In the genomic region with DNA sequence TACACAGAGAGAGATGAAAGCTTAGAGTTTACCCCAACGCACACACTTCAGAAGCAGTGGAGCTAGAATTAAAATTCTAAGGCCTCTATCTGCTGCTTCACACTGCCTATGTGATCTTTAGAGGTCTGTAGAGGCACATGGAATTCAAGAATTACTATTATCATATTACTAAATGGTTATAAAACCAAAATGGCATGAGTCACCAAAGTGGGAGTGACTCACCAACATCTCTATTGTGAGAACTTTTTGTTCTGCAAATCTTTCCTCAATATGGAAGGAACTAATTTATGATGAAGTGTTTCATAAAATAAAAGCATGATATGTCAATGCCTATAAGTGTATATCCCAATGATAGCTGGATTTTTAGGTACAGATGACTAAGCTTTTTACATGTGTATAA, we compare ENCODE assay signal across 11 cellular contexts. TPM values are rescaled to one million over a fixed set of nuclear protein-coding genes. Genes with fewer than 3 reads are reported as not detected.
DNase-seq lines count a peak whose midpoint lies in the region; ATAC-seq, FAIRE-seq and TF ChIP-seq lines count a peak whose summit lies in the region.
"Had no signal": no experiment of that assay in that cellular context is flagged by ENCODE, and none has a peak within 500 bp of the region (broad histone marks: within the 10 kb centered on the region; RNA-seq: fewer than 3 reads in every experiment).

No MANE protein-coding gene starts in this region.

- no peak overlapping the region for H3K4me2 ChIP-seq in A549

- H3K4me1 ChIP-seq in A549 (no peaks in the 10 kb centered on the region), SJSA1 (replicated peaks) (peaks cover 17% of the 10 kb centered on the region)

- TF ChIP-seq RAD21 in A549 (conservative IDR thresholded peaks at IDR 0.05 in 1 of 2, IDR thresholded peaks at IDR 0.05 in 1 of 2) = no peak

- no peak for FAIRE-seq in A549 (lab: Jason Lieb, UNC)

- H3K27ac ChIP-seq in A549 = no peak overlapping the region
- peak overlapping the region; percentile 12 for H3K27ac ChIP-seq in SJSA1

- H3K27me3 ChIP-seq in SJSA1 (replicated peaks) = no peaks in the 10 kb centered on the region

- TF ChIP-seq EP300 in A549 (IDR thresholded peaks at IDR 0.05) = no peak

- CTCF ChIA-PET in A549 (lab: Yijun Ruan, JAX) = no interaction called here

- POLR2A ChIA-PET in A549 (lab: Yijun Ruan, JAX) = no interaction called here

- TF ChIP-seq POLR2A in A549 (IDR thresholded peaks at IDR 0.05; ENCODE audit: low read length) = no peak

- no peak for DNase-seq in A549 (ENCODE audit: low read depth in 1 of 2, low spot score in 1 of 2)
- DNase-seq in EL = peak; percentile 85
- peak in 1 of 2 experiments; percentile 65 for DNase-seq in SJSA1 (ENCODE audit: low read depth in 1 of 2, low spot score in 2 of 2)
- DNase-seq in fibroblast of the aortic adventitia (ENCODE audit: low read depth) = peak; percentile 86
- no peak for DNase-seq in T-helper 2 cell
- no peak for DNase-seq in NCI-H345 treated with DMSO at 0.1 percent for 48 hours (lab: John Stamatoyannopoulos, UW; ENCODE audit: unreplicated experiment)
- DNase-seq: NCI-H748 treated with DMSO at 0.1 percent for 48 hours; stimulated activated CD4-positive, alpha-beta T cell treated with anti-CD3 and anti-CD28 coated beads, Interleukin-1b, Interleukin-23, amount 100 ng/mL, for 48 hours had no signal

- H3K9me3 ChIP-seq in A549 (no peaks in the 10 kb centered on the region), SJSA1 (replicated peaks) (no peaks in the 10 kb centered on the region)

- WGBS in A549 (ENCODE audit: missing lambda C conversion rate) = 85% methylated on average over 1 of the region's 1 CpG

- H3K4me3 ChIP-seq in A549 (no peak overlapping the region), SJSA1 (no peak overlapping the region), fibroblast of the aortic adventitia (ENCODE audit: low read depth, low read length) (no peak overlapping the region)

- no peak for TF ChIP-seq CTCF in A549 (IDR thresholded peaks at IDR 0.05)
- no peak for TF ChIP-seq CTCF in fibroblast of the aortic adventitia (IDR thresholded peaks at IDR 0.05; ENCODE audit: insufficient read depth, low read length)

- ATAC-seq in A549 (no peak), GM18867 (IDR thresholded peaks at IDR 0.05; ENCODE audit: unreplicated experiment) (no peak), HG03354 (IDR thresholded peaks at IDR 0.05; ENCODE audit: poor library complexity, severe bottlenecking, unreplicated experiment) (no peak)

- H3K36me3 ChIP-seq in SJSA1 = no peaks in the 10 kb centered on the region

TF ChIP-seq in A549, 52 proteins besides CTCF, POLR2A, EP300 and RAD21:
- TF ChIP-seq FOSL2 (IDR thresholded peaks at IDR 0.05) = no peak
- peak; percentile 80 for TF ChIP-seq FOSL2 (CRISPR knock-in tag; IDR thresholded peaks at IDR 0.05)
- no peak for TF ChIP-seq HOXB5 (CRISPR knock-in tag; IDR thresholded peaks at IDR 0.05)
TF ChIP-seq in A549: peak in this region for 1.

RNA-seq across cellular contexts. Expression of gene TMEM244, which starts 28.5 kb away (rescaled TPM):
- polyA plus RNA-seq in A549 (2011; rRNA removed) = not detected in 2 replicates
- polyA plus RNA-seq in A549 (2012; cell fraction: cytosol; rRNA removed) = not detected in 2 replicates
- polyA plus RNA-seq in A549 (2012; cell fraction: nucleus; rRNA removed) = not detected in 2 replicates
- polyA plus RNA-seq in A549 (2017; fragmentation: RNase III; extraction: RNeasy Plus Mini Kit Qiagen cat#74134 plus additional on column Dnase treatment) = not detected in 3 replicates
- polyA minus RNA-seq in A549 (2011; rRNA and poly(A)+ RNA removed) = not detected in 2 replicates
- total RNA-seq in SJSA1 (2014; rRNA removed; shearing (Covaris generic)) = not detected in 2 replicates
- total RNA-seq in fibroblast of the aortic adventitia (ENCODE audit: low replicate concordance) = 0.45 TPM in 1 of 2 replicates, not detected in the other
- polyA plus RNA-seq: thymus had no signal

Comparison
In these comparisons a context has a peak if more than half of its experiments do, and no peak if none do; other contexts are left out.
1. DNase-seq: peak in EL (single experiment) and fibroblast of the aortic adventitia (single experiment); none in A549 (0 of 2), T-helper 2 cell (0 of 5) and NCI-H345 treated with DMSO at 0.1 percent for 48 hours (single experiment).